1 cellular context compared by ENCODE assay signal in genomic region chr13:51844862-51845573, GRCh38.
A peak's percentile ranks its signal among the peaks of the same experiment; 100 is the strongest.
TF ChIP-seq lines count a peak whose summit lies in the region.

TMEM272 (minus strand) TSS chr13:51845177; CDS start chr13:51838530, 6,647 bp downstream.

TF ChIP-seq in H1, 55 proteins besides CTCF, POLR2A, EP300 and RAD21 (continued from another document):
- TF ChIP-seq CTBP2 (IDR thresholded peaks at IDR 0.05; ENCODE audit: borderline replicate concordance, insufficient read depth, insufficient read length, low read length): peak; percentile 51
- peak; percentile 64 to 90; a peak in 2 of 4 replicates for TF ChIP-seq HDAC2 (IDR thresholded peaks at IDR 0.05; ENCODE audit: borderline replicate concordance in 1 of 2, low read depth in 2 of 2, low read length in 2 of 2)
- peak; percentile 88 for TF ChIP-seq BACH1 (IDR thresholded peaks at IDR 0.05; ENCODE audit: low read length)
- TF ChIP-seq MAX (IDR thresholded peaks at IDR 0.05): peak; percentile 67; the same call in 1 of the 2 replicates
- TF ChIP-seq CHD7 (IDR thresholded peaks at IDR 0.05; ENCODE audit: insufficient replicate concordance, low read length): no peak
- no peak for TF ChIP-seq RFX5 (IDR thresholded peaks at IDR 0.05; ENCODE audit: borderline replicate concordance, low read depth, low read length)
- peak; percentile 34 for TF ChIP-seq KDM4A (IDR thresholded peaks at IDR 0.05; ENCODE audit: low read depth, low read length, severe bottlenecking)
TF ChIP-seq in H1: peak in this region for 10.
